In genomic region chr15:60804551-60804950, GRCh38 we compare ENCODE assay signal across 16 cellular contexts.
"Had no signal": no experiment of that assay in that cellular context is flagged by ENCODE, and none has a peak within 500 bp of the region (broad histone marks: within the 10 kb centered on the region; RNA-seq: fewer than 3 reads in every experiment).

No MANE protein-coding gene starts in this region.

- H3K36me3 ChIP-seq: thyroid gland had no signal

- H3K27me3 ChIP-seq: thyroid gland had no signal

- ATAC-seq: activated naive CD4-positive, alpha-beta T cell treated with anti-CD3 and anti-CD28 coated beads, Interleukin-2, amount 50 U/mL, for 72 hours; left colon; mucosa of descending colon; natural killer cell; sciatic nerve had no signal

- H3K4me3 ChIP-seq: lung, mucosa of descending colon, psoas muscle, thyroid gland had no signal

- H3K27me3 Mint-ChIP-seq: central memory CD8-positive, alpha-beta T cell; stimulated activated naive CD8-positive, alpha-beta T cell treated with anti-CD3 and anti-CD28 coated beads, Interleukin-15, Interleukin-2, amounts not matched to agents 100 ng/mL and 50 ng/mL, for 24 hours had no signal

- H3K27ac ChIP-seq: psoas muscle, thyroid gland had no signal

- H3K4me3 Mint-ChIP-seq: brain; central memory CD8-positive, alpha-beta T cell; dendritic cell treated with granulocyte-macrophage colony-stimulating factor and Interleukin-4, amounts not matched to agents 40 ng/mL and 50 ng/mL, for 4 days; natural killer cell; stimulated activated naive CD8-positive, alpha-beta T cell treated with anti-CD3 and anti-CD28 coated beads, Interleukin-15, Interleukin-2, amounts not matched to agents 100 ng/mL and 50 ng/mL, for 24 hours had no signal

- H3K9me3 Mint-ChIP-seq: central memory CD8-positive, alpha-beta T cell; dendritic cell treated with granulocyte-macrophage colony-stimulating factor and Interleukin-4, amounts not matched to agents 40 ng/mL and 50 ng/mL, for 4 days; natural killer cell; stimulated activated naive CD8-positive, alpha-beta T cell treated with anti-CD3 and anti-CD28 coated beads, Interleukin-15, Interleukin-2, amounts not matched to agents 100 ng/mL and 50 ng/mL, for 24 hours had no signal

- H3K9me3 ChIP-seq: mucosa of descending colon, psoas muscle, thyroid gland had no signal

- DNase-seq: activated effector memory CD4-positive, alpha-beta T cell treated with anti-CD3 and anti-CD28 coated beads, Interleukin-2, amount 50 U/mL, for 16 hours; amniotic stem cell; left colon; mucosa of descending colon; natural killer cell; stimulated activated CD4-positive, alpha-beta T cell treated with anti-CD3 and anti-CD28 coated beads, Interleukin-2, amount 100 ng/mL, for 48 hours; T-helper 2 cell had no signal

- H3K36me3 Mint-ChIP-seq: brain, natural killer cell had no signal

- H3K27ac Mint-ChIP-seq: activated naive CD4-positive, alpha-beta T cell treated with anti-CD3 and anti-CD28 coated beads, Interleukin-2, amount 50 U/mL, for 72 hours; dendritic cell treated with granulocyte-macrophage colony-stimulating factor and Interleukin-4, amounts not matched to agents 40 ng/mL and 50 ng/mL, for 4 days; natural killer cell; stimulated activated naive CD8-positive, alpha-beta T cell treated with anti-CD3 and anti-CD28 coated beads, Interleukin-15, Interleukin-2, amounts not matched to agents 100 ng/mL and 50 ng/mL, for 24 hours had no signal
